In genomic region chrX:123736333-123736921, GRCh38 we compare ENCODE assay signal across 16 cellular contexts. TPM values are rescaled to one million over a fixed set of nuclear protein-coding genes. Genes with fewer than 3 reads are reported as not detected.
DNase-seq lines count a peak whose midpoint lies in the region; FAIRE-seq and TF ChIP-seq lines count a peak whose summit lies in the region.
"Had no signal": no experiment of that assay in that cellular context is flagged by ENCODE, and none has a peak within 500 bp of the region (broad histone marks: within the 10 kb centered on the region; RNA-seq: fewer than 3 reads in every experiment).

No MANE protein-coding gene starts in this region.

- no peaks in the 10 kb centered on the region for H3K4me1 ChIP-seq in adipocyte (ENCODE audit: control insufficient read depth, insufficient read depth, low read length)
- H3K4me1 ChIP-seq in Peyer's patch: no peaks in the 10 kb centered on the region

- H3K27me3 ChIP-seq in adipocyte (replicated peaks; ENCODE audit: control insufficient read depth, insufficient read depth, low read length): no peaks in the 10 kb centered on the region
- H3K27me3 ChIP-seq in Peyer's patch: no peaks in the 10 kb centered on the region

- H3K9me3 ChIP-seq in adipocyte (ENCODE audit: control insufficient read depth, low read length) (no peaks in the 10 kb centered on the region), Peyer's patch (no peaks in the 10 kb centered on the region)
- H3K9me3 ChIP-seq: psoas muscle had no signal

- no peak for TF ChIP-seq CTCF in Peyer's patch (IDR thresholded peaks at IDR 0.05)

- H3K4me3 ChIP-seq in adipocyte (ENCODE audit: low read length) (no peak overlapping the region), Peyer's patch (no peak overlapping the region)
- H3K4me3 ChIP-seq: PC-9, psoas muscle had no signal

- no peak overlapping the region for H3K9ac ChIP-seq in adipocyte (ENCODE audit: low read length)

- TF ChIP-seq POLR2A in H54 (IDR thresholded peaks at IDR 0.05; ENCODE audit: low read depth, low read length) (no peak), Peyer's patch (IDR thresholded peaks at IDR 0.05) (no peak)

- DNase-seq in AG08396 (ENCODE audit: low spot score) (peak; percentile 34), H54 (ENCODE audit: insufficient read length, low spot score) (no peak), adipocyte (ENCODE audit: low read depth) (peak; percentile 38), kidney tubule cell (ENCODE audit: low spot score) (peak; percentile 45), KBM-7 (no peak), Peyer's patch (no peak)
- no peak for DNase-seq in activated CD8-positive, alpha-beta memory T cell treated with anti-CD3 and anti-CD28 coated beads, Interleukin-2, amount 50 U/mL, for 48 hours
- DNase-seq in effector CD4-positive, alpha-beta T cell: no peak
- DNase-seq: activated CD4-positive, alpha-beta memory T cell treated with anti-CD3 and anti-CD28 coated beads for 36 hours; effector CD8-positive, alpha-beta T cell; hypothalamus; NCI-H2171 treated with DMSO at 0.1 percent for 48 hours; PC-9; psoas muscle; stimulated activated CD4-positive, alpha-beta T cell treated with anti-CD3 and anti-CD28 coated beads, Interleukin-2, amount 100 ng/mL, for 48 hours; stimulated activated naive B cell treated with anti-CD40 and anti-IgM and Interleukin-4, amounts not matched to agents 10 μg/mL and 1 μg/mL and 100 μg/mL, for 72 hours had no signal

- FAIRE-seq in H54 (lab: Jason Lieb, UNC): peak; percentile 45

- H3K27ac ChIP-seq in Peyer's patch: no peak overlapping the region
- H3K27ac ChIP-seq: PC-9, psoas muscle had no signal

- in situ Hi-C loops in KBM-7 (cut with MboI; ENCODE audit: low pct_unique_long_range_greater_than_20kb, low sequenced_read_pairs): no loop called here

- H3K36me3 ChIP-seq in adipocyte (ENCODE audit: control insufficient read depth, insufficient read depth, low read length, severe bottlenecking) (no peaks in the 10 kb centered on the region), Peyer's patch (no peaks in the 10 kb centered on the region)

RNA-seq across cellular contexts. Expression of gene THOC2, which starts 3.6 kb away (rescaled TPM):
- 100 to 1,000 TPM; 111 to 154 (median 114) TPM for total RNA-seq in Peyer's patch

Comparison
In these comparisons a context has a peak if more than half of its experiments do, and no peak if none do; other contexts are left out.
1. DNase-seq: peak in AG08396 (single experiment), adipocyte (single experiment) and kidney tubule cell (single experiment); none in H54 (single experiment), activated CD8-positive, alpha-beta memory T cell treated with anti-CD3 and anti-CD28 coated beads, Interleukin-2, amount 50 U/mL, for 48 hours (single experiment), KBM-7 (single experiment), effector CD4-positive, alpha-beta T cell (single experiment) and Peyer's patch (0 of 3).